In genomic region chr1:206706806-206707205, GRCh38 we compare ENCODE assay signal across 11 cellular contexts. TPM values are rescaled to one million over a fixed set of nuclear protein-coding genes. Genes with fewer than 3 reads are reported as not detected.
DNase-seq lines count a peak whose midpoint lies in the region; ATAC-seq and TF ChIP-seq lines count a peak whose summit lies in the region.
"Had no signal": no experiment of that assay in that cellular context is flagged by ENCODE, and none has a peak within 500 bp of the region (broad histone marks: within the 10 kb centered on the region; RNA-seq: fewer than 3 reads in every experiment).

No MANE protein-coding gene starts in this region.

- no peaks in the 10 kb centered on the region for H3K27me3 Mint-ChIP-seq in activated T-helper 17 cell treated with anti-CD3 and anti-CD28 coated beads, Interleukin-2, amount 50 U/mL, for 72 hours

- peak overlapping the region; percentile 61 for H3K27ac Mint-ChIP-seq in activated T-helper 17 cell treated with anti-CD3 and anti-CD28 coated beads, Interleukin-2, amount 50 U/mL, for 72 hours

- intact Hi-C loops in heart right ventricle (cut with DNase I), result no loop called here
- intact Hi-C loops in Right ventricle myocardium superior (cut with DNase I), result no loop called here
- intact Hi-C loops in tibial artery (cut with DNase I; ENCODE audit: low total_unique reads), result no loop called here

- DNase-seq in heart right ventricle (no peak), Right ventricle myocardium superior (no peak), tibial artery (no peak), SKM-1 treated with dmso at 0.1 percent for 144 hours (lab: John Stamatoyannopoulos, UW; ENCODE audit: unreplicated experiment) (no peak), NCI-H1436 treated with DMSO at 0.1 percent for 48 hours (lab: John Stamatoyannopoulos, UW) (no peak)
- DNase-seq: islet precursor cell had no signal

- H3K4me1 Mint-ChIP-seq in activated T-helper 17 cell treated with anti-CD3 and anti-CD28 coated beads, Interleukin-2, amount 50 U/mL, for 72 hours, result peaks cover 68% of the 10 kb centered on the region

- H3K36me3 ChIP-seq in heart right ventricle (no peaks in the 10 kb centered on the region), muscle layer of duodenum (ENCODE audit: control insufficient read depth in 1 of 2, insufficient read depth in 2 of 2, low read length in 2 of 2) (no peaks in the 10 kb centered on the region), tibial artery (no peaks in the 10 kb centered on the region)

- H3K27me3 ChIP-seq in heart right ventricle, result no peaks in the 10 kb centered on the region
- no peaks in the 10 kb centered on the region for H3K27me3 ChIP-seq in muscle layer of duodenum (ENCODE audit: low read depth, low read length)
- no peaks in the 10 kb centered on the region for H3K27me3 ChIP-seq in tibial artery

- H3K4me1 ChIP-seq in heart right ventricle (peaks cover 49 to 100% (median 95%) of the 10 kb centered on the region in 9 donors), muscle layer of duodenum (ENCODE audit: control insufficient read depth in 1 of 2, insufficient read depth in 2 of 2, low read length in 2 of 2) (peaks cover 41 to 74% of the 10 kb centered on the region in 2 donors), tibial artery (peaks cover 11 to 95% (median 70%) of the 10 kb centered on the region in 4 donors)

- H3K27ac ChIP-seq in heart right ventricle (peak overlapping the region in 9 of 10 donors; percentile 59 to 84 (median 74)), muscle layer of duodenum (ENCODE audit: low read length) (peak overlapping the region; percentile 50), tibial artery (peak overlapping the region; percentile 50 to 74)
- H3K27ac ChIP-seq: C4-2B had no signal

- H3K4me3 ChIP-seq in heart right ventricle, result peak overlapping the region in 4 of 10 donors; percentile 2 to 12 (median 7)
- H3K4me3 ChIP-seq in muscle layer of duodenum (ENCODE audit: low read depth in 1 of 2, low read length in 2 of 2), result no peak overlapping the region
- H3K4me3 ChIP-seq in tibial artery, result no peak overlapping the region

- TF ChIP-seq CTCF in heart right ventricle (IDR thresholded peaks at IDR 0.05) (no peak), tibial artery (IDR thresholded peaks at IDR 0.05) (no peak)

- peak in 2 of 8 donors; percentile 14 to 24 for ATAC-seq in heart right ventricle
- ATAC-seq in Right ventricle myocardium superior (ENCODE audit: poor library complexity), result no peak
- no peak for ATAC-seq in activated T-helper 17 cell treated with anti-CD3 and anti-CD28 coated beads, Interleukin-2, amount 50 U/mL, for 72 hours (replicated peaks)
- ATAC-seq in GM19395 (IDR thresholded peaks at IDR 0.05; ENCODE audit: unreplicated experiment), result no peak

- peak overlapping the region; percentile 81 for H3K4me3 Mint-ChIP-seq in activated T-helper 17 cell treated with anti-CD3 and anti-CD28 coated beads, Interleukin-2, amount 50 U/mL, for 72 hours

- peaks cover 20% of the 10 kb centered on the region for H3K36me3 Mint-ChIP-seq in activated T-helper 17 cell treated with anti-CD3 and anti-CD28 coated beads, Interleukin-2, amount 50 U/mL, for 72 hours (ENCODE audit: low read depth)
- H3K36me3 Mint-ChIP-seq: IgD-negative memory B cell had no signal

- no peaks in the 10 kb centered on the region for H3K9me3 Mint-ChIP-seq in activated T-helper 17 cell treated with anti-CD3 and anti-CD28 coated beads, Interleukin-2, amount 50 U/mL, for 72 hours
- H3K9me3 Mint-ChIP-seq: IgD-negative memory B cell had no signal

- 22 to 24% methylated on average over 8 of the region's 8 CpGs for WGBS in heart right ventricle, 2 donors

- H3K9me3 ChIP-seq in heart right ventricle (no peaks in the 10 kb centered on the region), muscle layer of duodenum (ENCODE audit: control insufficient read depth in 1 of 2, low read length in 2 of 2) (no peaks in the 10 kb centered on the region), tibial artery (no peaks in the 10 kb centered on the region)

RNA-seq across cellular contexts. Expression of gene MAPKAPK2, which starts 22.1 kb away (rescaled TPM):
- total RNA-seq in heart right ventricle, result 100 to 1,000 TPM; 169 to 323 (median 224) TPM
- 100 to 1,000 TPM; 101 to 144 TPM for polyA plus RNA-seq in heart right ventricle
- 200 TPM for total RNA-seq in Right ventricle myocardium superior
- 10 to 100 TPM; 64.6 to 85.3 TPM for total RNA-seq in activated T-helper 17 cell treated with anti-CD3 and anti-CD28 coated beads, Interleukin-2, amount 50 U/mL, for 72 hours
